Comparison of ENCODE assay signal across 30 cellular contexts in genomic region chr5:2886531-2886930, GRCh38.
"Had no signal": no experiment of that assay in that cellular context is flagged by ENCODE, and none has a peak within 500 bp of the region (broad histone marks: within the 10 kb centered on the region; RNA-seq: fewer than 3 reads in every experiment).

No MANE protein-coding gene starts in this region.

- H3K27ac Mint-ChIP-seq: naive B cell; naive thymus-derived CD8-positive, alpha-beta T cell; natural killer cell treated with Interleukin-12 subunit alpha and Interleukin-12 subunit beta and Interleukin-15 and Interleukin-18, amount 100 ng/mL, for 72 hours; nephron progenitor cell; progenitor cell of endocrine pancreas; stimulated activated effector memory CD8-positive, alpha-beta T cell treated with anti-CD3 and anti-CD28 coated beads, Interleukin-12 subunit alpha, Interleukin-12 subunit beta, amount 100 ng/mL, for 72 hours; stimulated activated naive B cell treated with anti-CD40 and anti-IgM and Interleukin-4, amounts not matched to agents 10 μg/mL and 1 μg/mL and 100 μg/mL, for 72 hours; stimulated activated naive CD8-positive, alpha-beta T cell treated with anti-CD3 and anti-CD28 coated beads, Interleukin-15, Interleukin-2, amounts not matched to agents 100 ng/mL and 50 ng/mL, for 24 hours had no signal

- H3K36me3 ChIP-seq: neutrophil, ovary, right lobe of liver, sigmoid colon, stomach, thoracic aorta, thyroid gland, tibial nerve, upper lobe of right lung had no signal

- DNase-seq: naive B cell; nephron progenitor cell; nucleus accumbens; ovary; posterior cingulate gyrus; psoas muscle; right cardiac atrium; small intestine; stimulated activated CD4-positive, alpha-beta T cell treated with anti-CD3 and anti-CD28 coated beads, Interleukin-15, amount 100 ng/mL, for 24 hours; stimulated activated CD4-positive, alpha-beta T cell treated with anti-CD3 and anti-CD28 coated beads, Interleukin-2, amount 100 ng/mL, for 24 hours; stimulated activated CD4-positive, alpha-beta T cell treated with anti-CD3 and anti-CD28 coated beads, Interleukin-2, amount 100 ng/mL, for 48 hours; stimulated activated CD4-positive, alpha-beta T cell treated with anti-CD3 and anti-CD28 coated beads, Interleukin-4, amount 100 ng/mL, for 24 hours; stimulated activated naive B cell treated with anti-CD40 and anti-IgM and Interleukin-4, amounts not matched to agents 10 μg/mL and 1 μg/mL and 100 μg/mL, for 72 hours; stimulated activated naive CD4-positive, alpha-beta T cell treated with Interleukin-2 at 50 U/mL for 16 hours; thyroid gland; trophoblast cell had no signal

- ATAC-seq: naive thymus-derived CD8-positive, alpha-beta T cell; natural killer cell treated with Interleukin-12 subunit alpha and Interleukin-12 subunit beta and Interleukin-15 and Interleukin-18, amount 100 ng/mL, for 72 hours; psoas muscle; right cardiac atrium; stimulated activated effector memory CD8-positive, alpha-beta T cell treated with anti-CD3 and anti-CD28 coated beads, Interleukin-12 subunit alpha, Interleukin-12 subunit beta, amount 100 ng/mL, for 72 hours; stimulated activated naive B cell treated with anti-CD40 and anti-IgM and Interleukin-4, amounts not matched to agents 10 μg/mL and 1 μg/mL and 100 μg/mL, for 72 hours had no signal

- H3K4me1 Mint-ChIP-seq: naive B cell; naive thymus-derived CD8-positive, alpha-beta T cell; nephron progenitor cell; stimulated activated effector memory CD8-positive, alpha-beta T cell treated with anti-CD3 and anti-CD28 coated beads, Interleukin-12 subunit alpha, Interleukin-12 subunit beta, amount 100 ng/mL, for 72 hours; stimulated activated naive B cell treated with anti-CD40 and anti-IgM and Interleukin-4, amounts not matched to agents 10 μg/mL and 1 μg/mL and 100 μg/mL, for 72 hours had no signal

- H3K4me1 ChIP-seq: parathyroid adenoma, psoas muscle, right lobe of liver, sigmoid colon, stomach, thyroid gland, tibial nerve, upper lobe of right lung had no signal

- H3K9me3 ChIP-seq: neutrophil, ovary, psoas muscle, right lobe of liver, sigmoid colon, stomach, thoracic aorta, thyroid gland, tibial nerve, upper lobe of right lung had no signal

- H3K4me3 ChIP-seq: ovary, psoas muscle, right lobe of liver, sigmoid colon, stomach, thoracic aorta, thyroid gland, tibial nerve, upper lobe of right lung had no signal

- H3K27ac ChIP-seq: neutrophil, ovary, parathyroid adenoma, psoas muscle, right lobe of liver, sigmoid colon, stomach, thoracic aorta, thyroid gland, tibial nerve, upper lobe of right lung had no signal

- H3K27me3 ChIP-seq: neutrophil, ovary, right lobe of liver, sigmoid colon, stomach, thyroid gland, tibial nerve, upper lobe of right lung had no signal

- H3K27me3 Mint-ChIP-seq: naive B cell; naive thymus-derived CD8-positive, alpha-beta T cell; natural killer cell treated with Interleukin-12 subunit alpha and Interleukin-12 subunit beta and Interleukin-15 and Interleukin-18, amount 100 ng/mL, for 72 hours; stimulated activated naive B cell treated with anti-CD40 and anti-IgM and Interleukin-4, amounts not matched to agents 10 μg/mL and 1 μg/mL and 100 μg/mL, for 72 hours; stimulated activated naive CD8-positive, alpha-beta T cell treated with anti-CD3 and anti-CD28 coated beads, Interleukin-15, Interleukin-2, amounts not matched to agents 100 ng/mL and 50 ng/mL, for 24 hours had no signal

- H3K4me3 Mint-ChIP-seq: naive B cell; naive thymus-derived CD8-positive, alpha-beta T cell; natural killer cell treated with Interleukin-12 subunit alpha and Interleukin-12 subunit beta and Interleukin-15 and Interleukin-18, amount 100 ng/mL, for 72 hours; nephron progenitor cell; neural crest cell; stimulated activated effector memory CD8-positive, alpha-beta T cell treated with anti-CD3 and anti-CD28 coated beads, Interleukin-12 subunit alpha, Interleukin-12 subunit beta, amount 100 ng/mL, for 72 hours; stimulated activated naive B cell treated with anti-CD40 and anti-IgM and Interleukin-4, amounts not matched to agents 10 μg/mL and 1 μg/mL and 100 μg/mL, for 72 hours; stimulated activated naive CD8-positive, alpha-beta T cell treated with anti-CD3 and anti-CD28 coated beads, Interleukin-15, Interleukin-2, amounts not matched to agents 100 ng/mL and 50 ng/mL, for 24 hours had no signal

- H3K36me3 Mint-ChIP-seq: naive B cell; natural killer cell treated with Interleukin-12 subunit alpha and Interleukin-12 subunit beta and Interleukin-15 and Interleukin-18, amount 100 ng/mL, for 72 hours; stimulated activated effector memory CD8-positive, alpha-beta T cell treated with anti-CD3 and anti-CD28 coated beads, Interleukin-12 subunit alpha, Interleukin-12 subunit beta, amount 100 ng/mL, for 72 hours; stimulated activated naive B cell treated with anti-CD40 and anti-IgM and Interleukin-4, amounts not matched to agents 10 μg/mL and 1 μg/mL and 100 μg/mL, for 72 hours had no signal
